In the genomic region with DNA sequence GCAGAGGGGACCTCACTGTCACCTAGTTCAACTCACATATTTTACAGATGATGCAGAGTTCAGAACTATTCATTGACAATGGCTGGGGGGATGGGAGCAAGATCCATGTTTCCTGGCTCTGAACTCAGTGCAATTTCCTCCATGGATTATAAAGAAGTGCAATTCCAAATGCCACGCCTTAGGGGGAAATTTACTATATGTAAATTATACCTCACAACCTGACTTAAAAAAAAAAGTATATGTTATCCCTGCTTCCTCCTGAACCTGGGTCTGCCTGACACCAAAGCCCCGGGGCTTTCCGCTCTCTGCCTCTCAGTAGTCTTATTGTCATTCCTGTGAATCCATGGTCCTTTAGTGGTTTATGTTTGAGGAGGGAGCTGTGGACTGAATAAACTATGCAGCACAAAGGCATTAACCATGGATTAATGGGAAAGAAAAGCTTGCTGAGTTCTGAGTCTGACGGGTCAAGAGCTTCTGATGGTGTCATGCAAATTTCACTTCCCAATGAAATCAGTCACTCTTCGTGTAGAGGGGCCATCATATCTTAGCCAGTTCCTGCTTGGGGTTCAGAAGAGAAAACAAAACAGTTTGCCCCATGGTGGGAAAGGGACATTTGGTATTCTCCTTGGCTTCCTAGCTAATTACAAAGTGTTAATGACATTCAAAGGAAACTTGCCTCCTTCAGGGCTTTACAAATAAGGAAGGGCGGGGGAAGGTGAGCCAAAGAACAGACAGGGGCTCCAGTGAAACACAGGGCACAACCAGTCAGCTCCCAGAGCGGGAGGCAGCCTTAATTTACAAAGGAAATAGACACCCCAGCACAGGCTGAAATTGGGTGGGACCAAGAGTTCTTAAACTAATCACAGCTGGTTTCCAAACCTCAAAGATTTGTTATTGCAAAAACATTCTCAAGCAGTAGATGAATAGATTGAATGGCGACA, we compare ENCODE assay signal across 1 cellular context.
TF ChIP-seq lines count a peak whose summit lies in the region.

No MANE protein-coding gene starts in this region.

TF ChIP-seq in H1, 55 proteins besides CTCF, POLR2A, EP300 and RAD21:
- TF ChIP-seq POU5F1 (IDR thresholded peaks at IDR 0.05; ENCODE audit: low read depth, low read length) (no peak), ASH2L (IDR thresholded peaks at IDR 0.05; ENCODE audit: low read length) (no peak), CHD7 (IDR thresholded peaks at IDR 0.05; ENCODE audit: insufficient replicate concordance, low read length) (peak; percentile 29)
